1 cellular context compared by ENCODE assay signal in genomic region chr18:12652861-12653401, GRCh38.
TF ChIP-seq lines count a peak whose summit lies in the region.

No MANE protein-coding gene starts in this region.

TF ChIP-seq in HepG2, 621 proteins besides CTCF, POLR2A, EP300 and RAD21 (continued from another document):
- TF ChIP-seq ZNF407 (CRISPR knock-in tag; IDR thresholded peaks at IDR 0.05; ENCODE audit: not compliant biosample characterization) (no peak), U2AF1 (optimal IDR thresholded peaks at IDR 0.05; ENCODE audit: low read depth, low read length) (no peak), PLSCR1 (CRISPR knock-in tag; IDR thresholded peaks at IDR 0.05; ENCODE audit: borderline replicate concordance) (no peak), ZFP36 (IDR thresholded peaks at IDR 0.05; ENCODE audit: borderline replicate concordance, low read depth, low read length, partially characterized antibody) (no peak), MAFK (conservative IDR thresholded peaks at IDR 0.05 in 1 of 2, IDR thresholded peaks at IDR 0.05 in 1 of 2; ENCODE audit: low read length in 2 of 2) (peak; percentile 29 to 61; a peak in 3 of 4 replicates), TOPORS (CRISPR knock-in tag; IDR thresholded peaks at IDR 0.05) (no peak)
